Comparison of ENCODE assay signal across 1 cellular context in the genomic region with DNA sequence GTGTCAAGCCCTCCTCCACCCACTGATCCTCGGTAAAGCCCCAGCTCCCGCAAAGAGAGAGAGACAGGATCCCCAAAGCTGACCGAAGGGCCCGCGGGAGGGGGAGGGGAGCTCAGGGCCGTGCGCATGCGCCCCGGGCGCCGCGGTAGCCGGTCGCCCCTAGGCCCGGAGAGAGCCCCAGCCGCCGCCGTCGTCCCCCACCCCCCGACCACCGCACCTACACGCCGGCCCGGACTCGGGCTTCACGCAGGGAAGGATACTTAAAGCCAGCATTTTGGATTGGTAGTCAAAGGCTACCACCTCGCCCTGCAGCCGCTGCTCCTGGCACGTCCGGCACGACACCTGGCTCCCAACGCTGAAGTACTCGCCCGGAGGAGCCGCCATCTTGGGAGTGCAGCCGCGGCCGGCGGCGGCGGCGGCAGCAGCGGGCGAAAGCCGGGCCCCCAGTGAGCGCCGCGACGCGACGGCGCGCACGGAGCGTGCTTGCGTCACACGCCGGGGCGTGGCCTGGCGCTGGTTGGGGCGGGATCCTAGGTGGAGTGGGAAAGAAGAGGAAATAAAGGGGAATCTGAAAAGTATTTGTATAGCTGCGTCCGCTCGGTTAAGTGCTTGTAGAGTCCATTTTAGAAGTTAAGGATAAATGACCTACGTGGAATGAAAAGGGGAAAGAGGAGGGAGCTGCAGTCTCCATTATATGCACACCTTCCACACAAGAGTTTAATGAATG.
TF ChIP-seq lines count a peak whose summit lies in the region.

A gene (minus strand): TSS at position 468 of the 727 bp plus-strand sequence. CDS start 84 bp downstream, at position 384.

TF ChIP-seq in HepG2, 621 proteins besides CTCF, POLR2A, EP300 and RAD21 (continued from another document and continues in another):
- TF ChIP-seq, protein P1, sequence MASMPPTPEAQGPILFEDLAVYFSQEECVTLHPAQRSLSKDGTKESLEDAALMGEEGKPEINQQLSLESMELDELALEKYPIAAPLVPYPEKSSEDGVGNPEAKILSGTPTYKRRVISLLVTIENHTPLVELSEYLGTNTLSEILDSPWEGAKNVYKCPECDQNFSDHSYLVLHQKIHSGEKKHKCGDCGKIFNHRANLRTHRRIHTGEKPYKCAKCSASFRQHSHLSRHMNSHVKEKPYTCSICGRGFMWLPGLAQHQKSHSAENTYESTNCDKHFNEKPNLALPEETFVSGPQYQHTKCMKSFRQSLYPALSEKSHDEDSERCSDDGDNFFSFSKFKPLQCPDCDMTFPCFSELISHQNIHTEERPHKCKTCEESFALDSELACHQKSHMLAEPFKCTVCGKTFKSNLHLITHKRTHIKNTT (CRISPR knock-in tag; IDR thresholded peaks at IDR 0.05), result no peak
- peak; percentile 46; the same call in 1 of the 2 replicates for TF ChIP-seq SIN3A (IDR thresholded peaks at IDR 0.05; ENCODE audit: borderline replicate concordance, low read depth, low read length)
- TF ChIP-seq ZNF335 (CRISPR knock-in tag; IDR thresholded peaks at IDR 0.05), result no peak
- TF ChIP-seq, protein P2, sequence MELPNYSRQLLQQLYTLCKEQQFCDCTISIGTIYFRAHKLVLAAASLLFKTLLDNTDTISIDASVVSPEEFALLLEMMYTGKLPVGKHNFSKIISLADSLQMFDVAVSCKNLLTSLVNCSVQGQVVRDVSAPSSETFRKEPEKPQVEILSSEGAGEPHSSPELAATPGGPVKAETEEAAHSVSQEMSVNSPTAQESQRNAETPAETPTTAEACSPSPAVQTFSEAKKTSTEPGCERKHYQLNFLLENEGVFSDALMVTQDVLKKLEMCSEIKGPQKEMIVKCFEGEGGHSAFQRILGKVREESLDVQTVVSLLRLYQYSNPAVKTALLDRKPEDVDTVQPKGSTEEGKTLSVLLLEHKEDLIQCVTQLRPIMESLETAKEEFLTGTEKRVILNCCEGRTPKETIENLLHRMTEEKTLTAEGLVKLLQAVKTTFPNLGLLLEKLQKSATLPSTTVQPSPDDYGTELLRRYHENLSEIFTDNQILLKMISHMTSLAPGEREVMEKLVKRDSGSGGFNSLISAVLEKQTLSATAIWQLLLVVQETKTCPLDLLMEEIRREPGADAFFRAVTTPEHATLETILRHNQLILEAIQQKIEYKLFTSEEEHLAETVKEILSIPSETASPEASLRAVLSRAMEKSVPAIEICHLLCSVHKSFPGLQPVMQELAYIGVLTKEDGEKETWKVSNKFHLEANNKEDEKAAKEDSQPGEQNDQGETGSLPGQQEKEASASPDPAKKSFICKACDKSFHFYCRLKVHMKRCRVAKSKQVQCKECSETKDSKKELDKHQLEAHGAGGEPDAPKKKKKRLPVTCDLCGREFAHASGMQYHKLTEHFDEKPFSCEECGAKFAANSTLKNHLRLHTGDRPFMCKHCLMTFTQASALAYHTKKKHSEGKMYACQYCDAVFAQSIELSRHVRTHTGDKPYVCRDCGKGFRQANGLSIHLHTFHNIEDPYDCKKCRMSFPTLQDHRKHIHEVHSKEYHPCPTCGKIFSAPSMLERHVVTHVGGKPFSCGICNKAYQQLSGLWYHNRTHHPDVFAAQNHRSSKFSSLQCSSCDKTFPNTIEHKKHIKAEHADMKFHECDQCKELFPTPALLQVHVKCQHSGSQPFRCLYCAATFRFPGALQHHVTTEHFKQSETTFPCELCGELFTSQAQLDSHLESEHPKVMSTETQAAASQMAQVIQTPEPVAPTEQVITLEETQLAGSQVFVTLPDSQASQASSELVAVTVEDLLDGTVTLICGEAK (IDR thresholded peaks at IDR 0.05), result no peak
- TF ChIP-seq, protein P2 (CRISPR knock-in tag; IDR thresholded peaks at IDR 0.05), result no peak
- 0 out of 2 replicates have a peak, but pooled peaks have one; percentile 9 for TF ChIP-seq ZNF83 (CRISPR knock-in tag; IDR thresholded peaks at IDR 0.05; ENCODE audit: borderline replicate concordance)
- TF ChIP-seq ZNF724P (CRISPR knock-in tag; IDR thresholded peaks at IDR 0.05; ENCODE audit: borderline replicate concordance), result peak; percentile 51; the same call in 1 of the 2 replicates
- TF ChIP-seq RORA (CRISPR knock-in tag; IDR thresholded peaks at IDR 0.05), result no peak
- no peak for TF ChIP-seq ZNF569 (CRISPR knock-in tag; IDR thresholded peaks at IDR 0.05; ENCODE audit: borderline replicate concordance)
- peak; percentile 57; the same call in 1 of the 2 replicates for TF ChIP-seq TBX2 (CRISPR knock-in tag; IDR thresholded peaks at IDR 0.05; ENCODE audit: borderline replicate concordance)
- peak; percentile 51; the same call in 1 of the 2 replicates for TF ChIP-seq DNMT1 (CRISPR knock-in tag; IDR thresholded peaks at IDR 0.05)
- TF ChIP-seq ZBTB42 (CRISPR knock-in tag; IDR thresholded peaks at IDR 0.05), result no peak
- no peak for TF ChIP-seq TBL1XR1 (IDR thresholded peaks at IDR 0.05; ENCODE audit: borderline replicate concordance, low read length, partially characterized antibody)
- TF ChIP-seq MAFG (CRISPR knock-in tag; IDR thresholded peaks at IDR 0.05), result no peak
- TF ChIP-seq PRMT3 (CRISPR knock-in tag; IDR thresholded peaks at IDR 0.05; ENCODE audit: borderline replicate concordance, low read depth), result 0 out of 2 replicates have a peak, but pooled peaks have one; percentile 56
- peak; percentile 52; the same call in 1 of the 2 replicates for TF ChIP-seq HES4 (CRISPR knock-in tag; IDR thresholded peaks at IDR 0.05; ENCODE audit: borderline replicate concordance)
- TF ChIP-seq SMAD9 (CRISPR knock-in tag; IDR thresholded peaks at IDR 0.05), result no peak
- TF ChIP-seq, protein P3, sequence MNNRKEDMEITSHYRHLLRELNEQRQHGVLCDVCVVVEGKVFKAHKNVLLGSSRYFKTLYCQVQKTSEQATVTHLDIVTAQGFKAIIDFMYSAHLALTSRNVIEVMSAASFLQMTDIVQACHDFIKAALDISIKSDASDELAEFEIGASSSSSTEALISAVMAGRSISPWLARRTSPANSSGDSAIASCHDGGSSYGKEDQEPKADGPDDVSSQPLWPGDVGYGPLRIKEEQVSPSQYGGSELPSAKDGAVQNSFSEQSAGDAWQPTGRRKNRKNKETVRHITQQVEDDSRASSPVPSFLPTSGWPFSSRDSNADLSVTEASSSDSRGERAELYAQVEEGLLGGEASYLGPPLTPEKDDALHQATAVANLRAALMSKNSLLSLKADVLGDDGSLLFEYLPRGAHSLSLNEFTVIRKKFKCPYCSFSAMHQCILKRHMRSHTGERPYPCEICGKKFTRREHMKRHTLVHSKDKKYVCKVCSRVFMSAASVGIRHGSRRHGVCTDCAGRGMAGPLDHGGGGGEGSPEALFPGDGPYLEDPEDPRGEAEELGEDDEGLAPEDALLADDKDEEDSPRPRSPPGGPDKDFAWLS (CRISPR knock-in tag; IDR thresholded peaks at IDR 0.05; ENCODE audit: borderline replicate concordance), result no peak
- peak; percentile 89 for TF ChIP-seq NR2C2 (CRISPR knock-in tag; IDR thresholded peaks at IDR 0.05; ENCODE audit: borderline replicate concordance)
- TF ChIP-seq MAZ (IDR thresholded peaks at IDR 0.05; ENCODE audit: borderline replicate concordance, low read depth, low read length), result peak; percentile 55; the same call in 1 of the 2 replicates
- peak; percentile 92 for TF ChIP-seq MAZ (CRISPR knock-in tag; IDR thresholded peaks at IDR 0.05; ENCODE audit: low read depth)
- TF ChIP-seq, protein P4, sequence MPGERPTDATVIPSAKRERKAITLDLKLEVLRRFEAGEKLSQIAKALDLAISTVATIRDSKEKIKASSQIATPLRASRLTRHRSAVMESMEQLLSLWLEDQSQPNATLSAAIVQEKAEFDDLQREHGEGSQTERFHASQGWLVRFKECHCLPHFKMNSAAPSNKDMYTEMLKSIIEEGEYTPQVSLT (CRISPR knock-in tag; IDR thresholded peaks at IDR 0.05; ENCODE audit: borderline replicate concordance, low read depth), result no peak
- TF ChIP-seq DMAP1 (CRISPR knock-in tag; IDR thresholded peaks at IDR 0.05), result no peak; the same call in 1 of the 2 replicates
- no peak for TF ChIP-seq NBN (conservative IDR thresholded peaks at IDR 0.05)
- TF ChIP-seq, protein P5, sequence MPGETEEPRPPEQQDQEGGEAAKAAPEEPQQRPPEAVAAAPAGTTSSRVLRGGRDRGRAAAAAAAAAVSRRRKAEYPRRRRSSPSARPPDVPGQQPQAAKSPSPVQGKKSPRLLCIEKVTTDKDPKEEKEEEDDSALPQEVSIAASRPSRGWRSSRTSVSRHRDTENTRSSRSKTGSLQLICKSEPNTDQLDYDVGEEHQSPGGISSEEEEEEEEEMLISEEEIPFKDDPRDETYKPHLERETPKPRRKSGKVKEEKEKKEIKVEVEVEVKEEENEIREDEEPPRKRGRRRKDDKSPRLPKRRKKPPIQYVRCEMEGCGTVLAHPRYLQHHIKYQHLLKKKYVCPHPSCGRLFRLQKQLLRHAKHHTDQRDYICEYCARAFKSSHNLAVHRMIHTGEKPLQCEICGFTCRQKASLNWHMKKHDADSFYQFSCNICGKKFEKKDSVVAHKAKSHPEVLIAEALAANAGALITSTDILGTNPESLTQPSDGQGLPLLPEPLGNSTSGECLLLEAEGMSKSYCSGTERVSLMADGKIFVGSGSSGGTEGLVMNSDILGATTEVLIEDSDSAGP (CRISPR knock-in tag; IDR thresholded peaks at IDR 0.05; ENCODE audit: borderline replicate concordance), result no peak; the same call in 1 of the 2 replicates
- TF ChIP-seq FLYWCH1 (CRISPR knock-in tag; IDR thresholded peaks at IDR 0.05), result no peak
- TF ChIP-seq SUZ12 (IDR thresholded peaks at IDR 0.05; ENCODE audit: low read depth, low read length), result no peak
- TF ChIP-seq, protein P6, sequence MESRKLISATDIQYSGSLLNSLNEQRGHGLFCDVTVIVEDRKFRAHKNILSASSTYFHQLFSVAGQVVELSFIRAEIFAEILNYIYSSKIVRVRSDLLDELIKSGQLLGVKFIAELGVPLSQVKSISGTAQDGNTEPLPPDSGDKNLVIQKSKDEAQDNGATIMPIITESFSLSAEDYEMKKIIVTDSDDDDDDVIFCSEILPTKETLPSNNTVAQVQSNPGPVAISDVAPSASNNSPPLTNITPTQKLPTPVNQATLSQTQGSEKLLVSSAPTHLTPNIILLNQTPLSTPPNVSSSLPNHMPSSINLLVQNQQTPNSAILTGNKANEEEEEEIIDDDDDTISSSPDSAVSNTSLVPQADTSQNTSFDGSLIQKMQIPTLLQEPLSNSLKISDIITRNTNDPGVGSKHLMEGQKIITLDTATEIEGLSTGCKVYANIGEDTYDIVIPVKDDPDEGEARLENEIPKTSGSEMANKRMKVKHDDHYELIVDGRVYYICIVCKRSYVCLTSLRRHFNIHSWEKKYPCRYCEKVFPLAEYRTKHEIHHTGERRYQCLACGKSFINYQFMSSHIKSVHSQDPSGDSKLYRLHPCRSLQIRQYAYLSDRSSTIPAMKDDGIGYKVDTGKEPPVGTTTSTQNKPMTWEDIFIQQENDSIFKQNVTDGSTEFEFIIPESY (CRISPR knock-in tag; IDR thresholded peaks at IDR 0.05), result no peak
- TF ChIP-seq DR1 (CRISPR knock-in tag; IDR thresholded peaks at IDR 0.05), result no peak; the same call in 1 of the 2 replicates
- no peak for TF ChIP-seq ZNF430 (CRISPR knock-in tag; IDR thresholded peaks at IDR 0.05)
- no peak for TF ChIP-seq ZNF292 (CRISPR knock-in tag; IDR thresholded peaks at IDR 0.05; ENCODE audit: borderline replicate concordance, low read depth)
- TF ChIP-seq NFIC (IDR thresholded peaks at IDR 0.05; ENCODE audit: low read length), result no peak
- TF ChIP-seq FOXP1 (IDR thresholded peaks at IDR 0.05), result no peak
- TF ChIP-seq FOXP1 (CRISPR knock-in tag; IDR thresholded peaks at IDR 0.05), result no peak
- TF ChIP-seq, protein P7, sequence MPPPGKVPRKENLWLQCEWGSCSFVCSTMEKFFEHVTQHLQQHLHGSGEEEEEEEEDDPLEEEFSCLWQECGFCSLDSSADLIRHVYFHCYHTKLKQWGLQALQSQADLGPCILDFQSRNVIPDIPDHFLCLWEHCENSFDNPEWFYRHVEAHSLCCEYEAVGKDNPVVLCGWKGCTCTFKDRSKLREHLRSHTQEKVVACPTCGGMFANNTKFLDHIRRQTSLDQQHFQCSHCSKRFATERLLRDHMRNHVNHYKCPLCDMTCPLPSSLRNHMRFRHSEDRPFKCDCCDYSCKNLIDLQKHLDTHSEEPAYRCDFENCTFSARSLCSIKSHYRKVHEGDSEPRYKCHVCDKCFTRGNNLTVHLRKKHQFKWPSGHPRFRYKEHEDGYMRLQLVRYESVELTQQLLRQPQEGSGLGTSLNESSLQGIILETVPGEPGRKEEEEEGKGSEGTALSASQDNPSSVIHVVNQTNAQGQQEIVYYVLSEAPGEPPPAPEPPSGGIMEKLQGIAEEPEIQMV (CRISPR knock-in tag; IDR thresholded peaks at IDR 0.05; ENCODE audit: low read depth), result peak; percentile 45
- peak; percentile 71; the same call in 1 of the 2 replicates for TF ChIP-seq ZNF44 (CRISPR knock-in tag; IDR thresholded peaks at IDR 0.05)
- TF ChIP-seq HNRNPK (IDR thresholded peaks at IDR 0.05; ENCODE audit: low read depth, low read length, poor library complexity, severe bottlenecking), result peak; percentile 64
- TF ChIP-seq, protein P8, sequence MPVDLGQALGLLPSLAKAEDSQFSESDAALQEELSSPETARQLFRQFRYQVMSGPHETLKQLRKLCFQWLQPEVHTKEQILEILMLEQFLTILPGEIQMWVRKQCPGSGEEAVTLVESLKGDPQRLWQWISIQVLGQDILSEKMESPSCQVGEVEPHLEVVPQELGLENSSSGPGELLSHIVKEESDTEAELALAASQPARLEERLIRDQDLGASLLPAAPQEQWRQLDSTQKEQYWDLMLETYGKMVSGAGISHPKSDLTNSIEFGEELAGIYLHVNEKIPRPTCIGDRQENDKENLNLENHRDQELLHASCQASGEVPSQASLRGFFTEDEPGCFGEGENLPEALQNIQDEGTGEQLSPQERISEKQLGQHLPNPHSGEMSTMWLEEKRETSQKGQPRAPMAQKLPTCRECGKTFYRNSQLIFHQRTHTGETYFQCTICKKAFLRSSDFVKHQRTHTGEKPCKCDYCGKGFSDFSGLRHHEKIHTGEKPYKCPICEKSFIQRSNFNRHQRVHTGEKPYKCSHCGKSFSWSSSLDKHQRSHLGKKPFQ (CRISPR knock-in tag; IDR thresholded peaks at IDR 0.05; ENCODE audit: insufficient replicate concordance), result peak; percentile 44
- no peak for TF ChIP-seq MEF2D (CRISPR knock-in tag; IDR thresholded peaks at IDR 0.05)
